ENCODE assay signal across 24 cellular contexts in genomic region chr10:34477229-34477628, GRCh38.
A peak's percentile ranks its signal among the peaks of the same experiment; 100 is the strongest.
DNase-seq lines count a peak whose midpoint lies in the region; TF ChIP-seq lines count a peak whose summit lies in the region.
"Had no signal": no experiment of that assay in that cellular context is flagged by ENCODE, and none has a peak within 500 bp of the region (broad histone marks: within the 10 kb centered on the region; RNA-seq: fewer than 3 reads in every experiment).

No MANE protein-coding gene starts in this region.

- no peaks in the 10 kb centered on the region for H3F3A ChIP-seq in PC-9 (ENCODE audit: insufficient read depth, low read depth)

- whole genome bisulfite sequencing in hepatocyte (ENCODE audit: low lambda C conversion rate, missing lambda C conversion rate): 79% methylated on average over 2 of the region's 2 CpGs

- no peak overlapping the region for H2AFZ ChIP-seq in hepatocyte
- no peak overlapping the region for H2AFZ ChIP-seq in PC-9

- intact Hi-C loops in PC-9 (cut with micrococcal nuclease; ENCODE audit: unreplicated experiment): no loop called here

- H3K36me3 ChIP-seq in hepatocyte (replicated peaks; ENCODE audit: insufficient read depth, low read depth) (no peaks in the 10 kb centered on the region), PC-9 (ENCODE audit: low read depth) (no peaks in the 10 kb centered on the region)
- H3K36me3 ChIP-seq: SJSA1 had no signal

- H3K9me2 ChIP-seq in hepatocyte (replicated peaks; ENCODE audit: insufficient read depth): no peaks in the 10 kb centered on the region
- H3K9me2 ChIP-seq in PC-9 (ENCODE audit: insufficient read depth): no peaks in the 10 kb centered on the region

- H3K27ac ChIP-seq in hepatocyte (peak overlapping the region; percentile 65), PC-9 (no peak overlapping the region)
- H3K27ac ChIP-seq: SJSA1 had no signal

- peaks cover 27% of the 10 kb centered on the region for H3K4me1 ChIP-seq in hepatocyte (ENCODE audit: insufficient read depth)
- no peaks in the 10 kb centered on the region for H3K4me1 ChIP-seq in PC-9 (replicated peaks; ENCODE audit: insufficient read depth)
- H3K4me1 ChIP-seq: SJSA1 had no signal

- TF ChIP-seq CTCF in hepatocyte (IDR thresholded peaks at IDR 0.05; ENCODE audit: poor library complexity) (no peak), PC-9 (conservative IDR thresholded peaks at IDR 0.05) (no peak)

- in situ Hi-C loops in ACHN (cut with HindIII; ENCODE audit: low pct_ligation_motif_present, low pct_unique_long_range_greater_than_20kb, low sequenced_read_pairs): no loop called here

- BruUV-seq in PC-9 (replicated peaks; lab: Mats Ljungman, UMichigan): no TSS peak

- H3K27me3 ChIP-seq in hepatocyte (no peaks in the 10 kb centered on the region), PC-9 (ENCODE audit: insufficient read depth, low read depth) (no peaks in the 10 kb centered on the region)
- H3K27me3 ChIP-seq: SJSA1 had no signal

- H3K4me2 ChIP-seq in hepatocyte (no peak overlapping the region), PC-9 (no peak overlapping the region)

- H4K20me1 ChIP-seq in hepatocyte (ENCODE audit: insufficient read depth, poor library complexity, severe bottlenecking) (no peaks in the 10 kb centered on the region), PC-9 (ENCODE audit: insufficient read depth) (no peaks in the 10 kb centered on the region)

- DNase-seq in NCI-H510A treated with DMSO at 0.1 percent for 48 hours (lab: John Stamatoyannopoulos, UW) (peak; percentile 37), NCI-H510A (lab: John Stamatoyannopoulos, UW) (no peak), NCI-H1930 (lab: John Stamatoyannopoulos, UW) (peak; percentile 56 to 58), hepatocyte (ENCODE audit: low spot score) (peak; percentile 23), iPS-NIHi7 (ENCODE audit: extremely low spot score) (no peak), PC-9 (no peak), ACHN (no peak)
- DNase-seq: AML-193; C1 segment of cervical spinal cord; CD4-positive, alpha-beta memory T cell; COR-L47; Kasumi-1; MV-4-11; NCI-H1105; NCI-H1436 treated with DMSO at 0.1 percent for 48 hours; NCI-H2029 treated with DMSO at 0.1 percent for 48 hours; NCI-H2227 treated with DMSO at 0.1 percent for 48 hours; NCI-H82; NK-92 treated with Interleukin-12 subunit alpha and Interleukin-12 subunit beta, amount 100 ng/mL, for 24 hours; Right ventricle myocardium superior; RPMI8226; T-cell had no signal

- CTCF ChIA-PET in PC-9 (lab: Charles Lee): no interaction called here

- no peak overlapping the region for H3K4me3 ChIP-seq in hepatocyte
- H3K4me3 ChIP-seq in PC-9: no peak overlapping the region
- H3K4me3 ChIP-seq: K562, SJSA1 had no signal

- POLR2A ChIA-PET in PC-9 (lab: Charles Lee; ENCODE audit: unreplicated experiment): no interaction called here

- H3K79me2 ChIP-seq in hepatocyte (peaks cover 22% of the 10 kb centered on the region), PC-9 (ENCODE audit: low read depth) (no peaks in the 10 kb centered on the region)

- H3K9me3 ChIP-seq in hepatocyte (ENCODE audit: low read depth) (no peaks in the 10 kb centered on the region), PC-9 (ENCODE audit: insufficient read depth, low read depth) (no peaks in the 10 kb centered on the region)
- H3K9me3 ChIP-seq: SJSA1 had no signal

Comparison
In these comparisons a context has a peak if more than half of its experiments do, and no peak if none do; other contexts are left out.
1. DNase-seq: peak in NCI-H510A treated with DMSO at 0.1 percent for 48 hours (single experiment), NCI-H1930 (2 of 2) and hepatocyte (single experiment); none in NCI-H510A (single experiment), iPS-NIHi7 (single experiment), PC-9 (0 of 2) and ACHN (single experiment).